1 cellular context compared by ENCODE assay signal in genomic region chr2:177164584-177165052, GRCh38.
TF ChIP-seq lines count a peak whose summit lies in the region.

No MANE protein-coding gene starts in this region.

TF ChIP-seq in HepG2, 621 proteins besides CTCF, POLR2A, EP300 and RAD21 (continued from another document and continues in another):
- TF ChIP-seq USF2 (IDR thresholded peaks at IDR 0.05; ENCODE audit: low read depth, low read length) (no peak), USF2 (CRISPR knock-in tag; IDR thresholded peaks at IDR 0.05; ENCODE audit: borderline replicate concordance) (no peak), ZNF24 (IDR thresholded peaks at IDR 0.05) (peak; percentile 73; the same call in 1 of the 2 replicates), PBX2 (CRISPR knock-in tag; IDR thresholded peaks at IDR 0.05) (no peak), ARNT2 (CRISPR knock-in tag; IDR thresholded peaks at IDR 0.05; ENCODE audit: low read depth) (no peak), DR1 (CRISPR knock-in tag; IDR thresholded peaks at IDR 0.05) (no peak), RBM39 (IDR thresholded peaks at IDR 0.05; ENCODE audit: low read depth, low read length, poor library complexity, severe bottlenecking) (no peak), RFX5 (IDR thresholded peaks at IDR 0.05; ENCODE audit: low read depth, low read length) (no peak), KLF13 (CRISPR knock-in tag; IDR thresholded peaks at IDR 0.05) (no peak), MYC (CRISPR knock-in tag; IDR thresholded peaks at IDR 0.05; ENCODE audit: borderline replicate concordance) (peak; percentile 39; the same call in 1 of the 2 replicates), NFATC3 (CRISPR knock-in tag; IDR thresholded peaks at IDR 0.05) (no peak), AKAP8 (CRISPR knock-in tag; IDR thresholded peaks at IDR 0.05) (no peak), ZNF720 (CRISPR knock-in tag; IDR thresholded peaks at IDR 0.05) (no peak), ZMAT5 (CRISPR knock-in tag; IDR thresholded peaks at IDR 0.05; ENCODE audit: borderline replicate concordance, low read depth) (no peak), NR1H2 (CRISPR knock-in tag; IDR thresholded peaks at IDR 0.05; ENCODE audit: borderline replicate concordance, low read depth) (no peak), HOXA9 (CRISPR knock-in tag; IDR thresholded peaks at IDR 0.05; ENCODE audit: borderline replicate concordance) (no peak), ZNF337 (CRISPR knock-in tag; IDR thresholded peaks at IDR 0.05; ENCODE audit: borderline replicate concordance, low read depth) (no peak), BRD4 (CRISPR knock-in tag; IDR thresholded peaks at IDR 0.05) (no peak), ZBTB44 (CRISPR knock-in tag; IDR thresholded peaks at IDR 0.05) (no peak), ZSCAN12 (CRISPR knock-in tag; IDR thresholded peaks at IDR 0.05) (no peak), MEF2D (CRISPR knock-in tag; IDR thresholded peaks at IDR 0.05) (no peak), ZNF740 (CRISPR knock-in tag; IDR thresholded peaks at IDR 0.05) (peak; percentile 33; the same call in 1 of the 2 replicates), ZNF136 (CRISPR knock-in tag; IDR thresholded peaks at IDR 0.05; ENCODE audit: low read depth) (no peak), GFI1 (CRISPR knock-in tag; IDR thresholded peaks at IDR 0.05; ENCODE audit: borderline replicate concordance) (peak; percentile 71; the same call in 1 of the 2 replicates), SIN3B (IDR thresholded peaks at IDR 0.05; ENCODE audit: low read length) (no peak), ZNF749 (CRISPR knock-in tag; IDR thresholded peaks at IDR 0.05; ENCODE audit: borderline replicate concordance) (no peak), CBX5 (CRISPR knock-in tag; IDR thresholded peaks at IDR 0.05; ENCODE audit: borderline replicate concordance) (peak; percentile 81; the same call in 1 of the 2 replicates), NKX3-1 (CRISPR knock-in tag; IDR thresholded peaks at IDR 0.05) (no peak), GTF2F1 (IDR thresholded peaks at IDR 0.05; ENCODE audit: low read length) (no peak), ZNF232 (CRISPR knock-in tag; IDR thresholded peaks at IDR 0.05; ENCODE audit: borderline replicate concordance) (no peak; the same call in 1 of the 2 replicates), LBX2 (CRISPR knock-in tag; IDR thresholded peaks at IDR 0.05; ENCODE audit: borderline replicate concordance) (no peak), ZMYM4 (CRISPR knock-in tag; IDR thresholded peaks at IDR 0.05) (peak; percentile 55)
- TF ChIP-seq, protein P1, sequence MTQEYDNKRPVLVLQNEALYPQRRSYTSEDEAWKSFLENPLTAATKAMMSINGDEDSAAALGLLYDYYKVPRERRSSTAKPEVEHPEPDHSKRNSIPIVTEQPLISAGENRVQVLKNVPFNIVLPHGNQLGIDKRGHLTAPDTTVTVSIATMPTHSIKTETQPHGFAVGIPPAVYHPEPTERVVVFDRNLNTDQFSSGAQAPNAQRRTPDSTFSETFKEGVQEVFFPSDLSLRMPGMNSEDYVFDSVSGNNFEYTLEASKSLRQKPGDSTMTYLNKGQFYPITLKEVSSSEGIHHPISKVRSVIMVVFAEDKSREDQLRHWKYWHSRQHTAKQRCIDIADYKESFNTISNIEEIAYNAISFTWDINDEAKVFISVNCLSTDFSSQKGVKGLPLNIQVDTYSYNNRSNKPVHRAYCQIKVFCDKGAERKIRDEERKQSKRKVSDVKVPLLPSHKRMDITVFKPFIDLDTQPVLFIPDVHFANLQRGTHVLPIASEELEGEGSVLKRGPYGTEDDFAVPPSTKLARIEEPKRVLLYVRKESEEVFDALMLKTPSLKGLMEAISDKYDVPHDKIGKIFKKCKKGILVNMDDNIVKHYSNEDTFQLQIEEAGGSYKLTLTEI (CRISPR knock-in tag; conservative IDR thresholded peaks at IDR 0.05): no peak
- TF ChIP-seq, protein P2, sequence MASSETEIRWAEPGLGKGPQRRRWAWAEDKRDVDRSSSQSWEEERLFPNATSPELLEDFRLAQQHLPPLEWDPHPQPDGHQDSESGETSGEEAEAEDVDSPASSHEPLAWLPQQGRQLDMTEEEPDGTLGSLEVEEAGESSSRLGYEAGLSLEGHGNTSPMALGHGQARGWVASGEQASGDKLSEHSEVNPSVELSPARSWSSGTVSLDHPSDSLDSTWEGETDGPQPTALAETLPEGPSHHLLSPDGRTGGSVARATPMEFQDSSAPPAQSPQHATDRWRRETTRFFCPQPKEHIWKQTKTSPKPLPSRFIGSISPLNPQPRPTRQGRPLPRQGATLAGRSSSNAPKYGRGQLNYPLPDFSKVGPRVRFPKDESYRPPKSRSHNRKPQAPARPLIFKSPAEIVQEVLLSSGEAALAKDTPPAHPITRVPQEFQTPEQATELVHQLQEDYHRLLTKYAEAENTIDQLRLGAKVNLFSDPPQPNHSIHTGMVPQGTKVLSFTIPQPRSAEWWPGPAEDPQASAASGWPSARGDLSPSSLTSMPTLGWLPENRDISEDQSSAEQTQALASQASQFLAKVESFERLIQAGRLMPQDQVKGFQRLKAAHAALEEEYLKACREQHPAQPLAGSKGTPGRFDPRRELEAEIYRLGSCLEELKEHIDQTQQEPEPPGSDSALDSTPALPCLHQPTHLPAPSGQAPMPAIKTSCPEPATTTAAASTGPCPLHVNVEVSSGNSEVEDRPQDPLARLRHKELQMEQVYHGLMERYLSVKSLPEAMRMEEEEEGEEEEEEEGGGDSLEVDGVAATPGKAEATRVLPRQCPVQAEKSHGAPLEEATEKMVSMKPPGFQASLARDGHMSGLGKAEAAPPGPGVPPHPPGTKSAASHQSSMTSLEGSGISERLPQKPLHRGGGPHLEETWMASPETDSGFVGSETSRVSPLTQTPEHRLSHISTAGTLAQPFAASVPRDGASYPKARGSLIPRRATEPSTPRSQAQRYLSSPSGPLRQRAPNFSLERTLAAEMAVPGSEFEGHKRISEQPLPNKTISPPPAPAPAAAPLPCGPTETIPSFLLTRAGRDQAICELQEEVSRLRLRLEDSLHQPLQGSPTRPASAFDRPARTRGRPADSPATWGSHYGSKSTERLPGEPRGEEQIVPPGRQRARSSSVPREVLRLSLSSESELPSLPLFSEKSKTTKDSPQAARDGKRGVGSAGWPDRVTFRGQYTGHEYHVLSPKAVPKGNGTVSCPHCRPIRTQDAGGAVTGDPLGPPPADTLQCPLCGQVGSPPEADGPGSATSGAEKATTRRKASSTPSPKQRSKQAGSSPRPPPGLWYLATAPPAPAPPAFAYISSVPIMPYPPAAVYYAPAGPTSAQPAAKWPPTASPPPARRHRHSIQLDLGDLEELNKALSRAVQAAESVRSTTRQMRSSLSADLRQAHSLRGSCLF (CRISPR knock-in tag; IDR thresholded peaks at IDR 0.05; ENCODE audit: borderline replicate concordance): no peak
- TF ChIP-seq, protein P3, sequence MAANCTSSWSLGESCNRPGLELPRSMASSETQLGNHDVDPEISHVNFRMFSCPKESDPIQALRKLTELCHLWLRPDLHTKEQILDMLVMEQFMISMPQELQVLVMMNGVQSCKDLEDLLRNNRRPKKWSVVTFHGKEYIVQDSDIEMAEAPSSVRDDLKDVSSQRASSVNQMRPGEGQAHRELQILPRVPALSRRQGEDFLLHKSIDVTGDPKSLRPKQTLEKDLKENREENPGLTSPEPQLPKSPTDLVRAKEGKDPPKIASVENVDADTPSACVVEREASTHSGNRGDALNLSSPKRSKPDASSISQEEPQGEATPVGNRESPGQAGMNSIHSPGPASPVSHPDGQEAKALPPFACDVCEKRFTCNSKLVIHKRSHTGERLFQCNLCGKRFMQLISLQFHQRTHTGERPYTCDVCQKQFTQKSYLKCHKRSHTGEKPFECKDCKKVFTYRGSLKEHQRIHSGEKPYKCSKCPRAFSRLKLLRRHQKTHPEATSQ (CRISPR knock-in tag; IDR thresholded peaks at IDR 0.05; ENCODE audit: borderline replicate concordance): peak; percentile 54; the same call in 1 of the 2 replicates
- TF ChIP-seq, protein P4, sequence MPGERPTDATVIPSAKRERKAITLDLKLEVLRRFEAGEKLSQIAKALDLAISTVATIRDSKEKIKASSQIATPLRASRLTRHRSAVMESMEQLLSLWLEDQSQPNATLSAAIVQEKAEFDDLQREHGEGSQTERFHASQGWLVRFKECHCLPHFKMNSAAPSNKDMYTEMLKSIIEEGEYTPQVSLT (CRISPR knock-in tag; IDR thresholded peaks at IDR 0.05; ENCODE audit: borderline replicate concordance, low read depth): no peak
- TF ChIP-seq, protein P5, sequence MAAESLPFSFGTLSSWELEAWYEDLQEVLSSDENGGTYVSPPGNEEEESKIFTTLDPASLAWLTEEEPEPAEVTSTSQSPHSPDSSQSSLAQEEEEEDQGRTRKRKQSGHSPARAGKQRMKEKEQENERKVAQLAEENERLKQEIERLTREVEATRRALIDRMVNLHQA (CRISPR knock-in tag; IDR thresholded peaks at IDR 0.05): no peak
- TF ChIP-seq, protein P6, sequence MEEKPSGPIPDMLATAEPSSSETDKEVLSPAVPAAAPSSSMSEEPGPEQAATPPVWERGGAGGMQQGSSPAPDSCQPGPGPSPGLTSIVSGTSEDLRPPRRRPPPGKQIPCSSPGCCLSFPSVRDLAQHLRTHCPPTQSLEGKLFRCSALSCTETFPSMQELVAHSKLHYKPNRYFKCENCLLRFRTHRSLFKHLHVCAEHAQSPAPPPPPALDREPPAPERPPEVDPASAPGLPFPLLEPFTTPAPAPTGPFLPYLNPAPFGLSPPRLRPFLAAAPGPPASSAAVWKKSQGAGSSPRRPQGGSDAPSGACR (CRISPR knock-in tag; IDR thresholded peaks at IDR 0.05): no peak
- TF ChIP-seq, protein P7, sequence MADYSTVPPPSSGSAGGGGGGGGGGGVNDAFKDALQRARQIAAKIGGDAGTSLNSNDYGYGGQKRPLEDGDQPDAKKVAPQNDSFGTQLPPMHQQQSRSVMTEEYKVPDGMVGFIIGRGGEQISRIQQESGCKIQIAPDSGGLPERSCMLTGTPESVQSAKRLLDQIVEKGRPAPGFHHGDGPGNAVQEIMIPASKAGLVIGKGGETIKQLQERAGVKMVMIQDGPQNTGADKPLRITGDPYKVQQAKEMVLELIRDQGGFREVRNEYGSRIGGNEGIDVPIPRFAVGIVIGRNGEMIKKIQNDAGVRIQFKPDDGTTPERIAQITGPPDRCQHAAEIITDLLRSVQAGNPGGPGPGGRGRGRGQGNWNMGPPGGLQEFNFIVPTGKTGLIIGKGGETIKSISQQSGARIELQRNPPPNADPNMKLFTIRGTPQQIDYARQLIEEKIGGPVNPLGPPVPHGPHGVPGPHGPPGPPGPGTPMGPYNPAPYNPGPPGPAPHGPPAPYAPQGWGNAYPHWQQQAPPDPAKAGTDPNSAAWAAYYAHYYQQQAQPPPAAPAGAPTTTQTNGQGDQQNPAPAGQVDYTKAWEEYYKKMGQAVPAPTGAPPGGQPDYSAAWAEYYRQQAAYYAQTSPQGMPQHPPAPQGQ (CRISPR knock-in tag; IDR thresholded peaks at IDR 0.05; ENCODE audit: borderline replicate concordance): no peak
- TF ChIP-seq, protein P8, sequence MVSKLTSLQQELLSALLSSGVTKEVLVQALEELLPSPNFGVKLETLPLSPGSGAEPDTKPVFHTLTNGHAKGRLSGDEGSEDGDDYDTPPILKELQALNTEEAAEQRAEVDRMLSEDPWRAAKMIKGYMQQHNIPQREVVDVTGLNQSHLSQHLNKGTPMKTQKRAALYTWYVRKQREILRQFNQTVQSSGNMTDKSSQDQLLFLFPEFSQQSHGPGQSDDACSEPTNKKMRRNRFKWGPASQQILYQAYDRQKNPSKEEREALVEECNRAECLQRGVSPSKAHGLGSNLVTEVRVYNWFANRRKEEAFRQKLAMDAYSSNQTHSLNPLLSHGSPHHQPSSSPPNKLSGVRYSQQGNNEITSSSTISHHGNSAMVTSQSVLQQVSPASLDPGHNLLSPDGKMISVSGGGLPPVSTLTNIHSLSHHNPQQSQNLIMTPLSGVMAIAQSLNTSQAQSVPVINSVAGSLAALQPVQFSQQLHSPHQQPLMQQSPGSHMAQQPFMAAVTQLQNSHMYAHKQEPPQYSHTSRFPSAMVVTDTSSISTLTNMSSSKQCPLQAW (CRISPR knock-in tag; IDR thresholded peaks at IDR 0.05): peak; percentile 88
